In the genomic region with DNA sequence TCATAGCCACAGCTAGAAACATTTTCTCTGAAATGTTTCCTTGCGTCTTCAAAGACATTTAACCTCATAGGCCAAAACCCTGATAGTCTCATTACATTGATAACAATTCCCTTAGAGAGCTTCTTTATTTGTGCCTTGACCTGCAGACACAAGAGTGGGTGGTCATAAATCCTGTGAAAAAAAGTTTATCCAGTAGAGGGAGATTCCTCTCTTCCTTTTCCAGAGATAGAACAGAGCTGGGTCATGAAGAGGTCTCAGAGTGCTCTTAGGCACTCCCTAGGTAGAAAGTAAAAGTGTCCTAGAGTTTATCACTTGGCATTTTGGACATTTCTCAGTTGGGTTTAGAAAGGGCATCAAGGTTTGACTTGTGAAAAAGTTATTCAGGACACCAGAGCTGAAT, we compare ENCODE assay signal across 12 cellular contexts.
"Had no signal": no experiment of that assay in that cellular context is flagged by ENCODE, and none has a peak within 500 bp of the region (broad histone marks: within the 10 kb centered on the region; RNA-seq: fewer than 3 reads in every experiment).

No MANE protein-coding gene starts in this region.

- H3K4me1 ChIP-seq: colonic mucosa, gastrocnemius medialis, sigmoid colon, transverse colon had no signal

- H3K27ac ChIP-seq: colonic mucosa, gastrocnemius medialis, sigmoid colon, transverse colon had no signal

- H3K27me3 ChIP-seq: colonic mucosa, gastrocnemius medialis, sigmoid colon, transverse colon had no signal

- H3K9me3 ChIP-seq: colonic mucosa, gastrocnemius medialis had no signal

- DNase-seq: activated naive CD4-positive, alpha-beta T cell treated with anti-CD3 and anti-CD28 coated beads, Interleukin-2, amount 10 ng/mL, durations not matched to agents 7 days and 5 days; colonic mucosa; effector CD4-positive, alpha-beta T cell; gastrocnemius medialis; hippocampal formation; left cardiac atrium; sigmoid colon; stimulated activated CD4-positive, alpha-beta T cell treated with anti-CD3 and anti-CD28 coated beads, Interleukin-12 subunit alpha, Interleukin-12 subunit beta, amount 100 ng/mL, for 4 hours; stimulated activated naive CD4-positive, alpha-beta T cell; substantia nigra; transverse colon had no signal

- H3K4me3 ChIP-seq: colonic mucosa, gastrocnemius medialis, lung, sigmoid colon, transverse colon had no signal

- H3K36me3 ChIP-seq: colonic mucosa, gastrocnemius medialis, sigmoid colon, transverse colon had no signal
